ENCODE assay signal across 10 cellular contexts in the genomic region with DNA sequence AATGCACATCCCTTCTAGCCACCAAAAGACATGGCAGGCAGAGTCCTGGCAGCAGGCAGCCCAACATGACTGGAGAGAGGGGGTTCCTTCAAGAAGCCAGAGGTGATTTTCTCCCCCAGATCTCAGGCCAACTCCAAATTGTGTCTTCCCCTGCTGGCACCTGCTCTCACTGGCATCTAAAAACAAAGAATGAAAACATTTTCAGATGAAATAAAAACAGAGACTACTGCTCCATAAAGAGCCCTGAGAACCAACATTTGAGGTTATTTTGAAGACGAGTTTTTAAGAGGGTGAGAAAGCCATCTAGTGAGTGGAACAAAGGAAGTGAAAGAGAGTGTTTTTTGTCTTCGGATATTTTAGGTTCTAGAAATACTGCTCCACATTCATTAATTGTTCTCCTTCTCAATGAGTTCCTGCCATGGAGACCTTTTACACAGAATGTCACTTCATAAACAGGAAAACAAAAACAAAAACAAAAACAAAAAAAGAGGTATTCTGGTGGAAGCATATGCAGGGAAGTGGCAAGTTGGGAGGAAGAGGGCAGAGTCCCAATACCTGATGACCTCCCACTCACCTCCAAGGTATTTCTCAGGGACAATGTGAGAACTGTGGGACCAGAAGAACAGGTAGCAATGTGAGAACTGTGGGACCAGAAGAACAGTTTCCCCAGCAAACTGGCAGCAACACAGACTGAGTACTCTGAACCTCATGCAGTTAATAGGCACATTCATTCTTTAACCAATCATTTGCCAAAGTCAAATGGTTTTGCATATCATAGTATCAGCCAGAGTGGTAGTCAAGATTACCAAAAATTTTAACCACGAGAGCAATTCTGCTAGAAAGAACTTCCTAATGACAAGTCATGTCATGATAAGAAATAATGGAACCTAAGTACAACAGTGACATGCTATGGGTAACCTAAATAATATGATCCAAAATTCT. TPM values are rescaled to one million over a fixed set of nuclear protein-coding genes. Genes with fewer than 3 reads are reported as not detected.
DNase-seq lines count a peak whose midpoint lies in the region; ATAC-seq and TF ChIP-seq lines count a peak whose summit lies in the region.
"Had no signal": no experiment of that assay in that cellular context is flagged by ENCODE, and none has a peak within 500 bp of the region (broad histone marks: within the 10 kb centered on the region; RNA-seq: fewer than 3 reads in every experiment).

No MANE protein-coding gene starts in this region.

- peak overlapping the region in 9 of 11 experiments; percentile 40 to 88 (median 66); a peak in 19 of 22 replicates for H3K27ac ChIP-seq in BLaER1 treated with 17β-estradiol and CSF1 and Interleukin-3, amounts not matched to agents 10 nM and 100 nM
- H3K27ac ChIP-seq in PC-3 (ENCODE audit: low read length) (peak overlapping the region; percentile 90), A673 (ENCODE audit: low read depth, low read length, poor library complexity, severe bottlenecking) (no peak overlapping the region)
- peak overlapping the region; percentile 68 for H3K27ac ChIP-seq in effector memory CD4-positive, alpha-beta T cell (ENCODE audit: insufficient read depth, low read length, poor library complexity, severe bottlenecking)

- no peaks in the 10 kb centered on the region for H3K27me3 ChIP-seq in BLaER1 treated with 17β-estradiol and CSF1 and Interleukin-3, amounts not matched to agents 10 nM and 100 nM
- H3K27me3 ChIP-seq in PC-3 (ENCODE audit: low read length), result no peaks in the 10 kb centered on the region
- H3K27me3 ChIP-seq in effector memory CD4-positive, alpha-beta T cell (replicated peaks; ENCODE audit: control insufficient read depth, insufficient read depth, low read length, poor library complexity, severe bottlenecking), result no peaks in the 10 kb centered on the region
- no peaks in the 10 kb centered on the region for H3K27me3 ChIP-seq in A673 (replicated peaks; ENCODE audit: insufficient read depth, low read depth, low read length, poor library complexity)
- H3K27me3 ChIP-seq: tibial nerve had no signal

- peak overlapping the region; percentile 31 to 93 (median 81) for H3K4me2 ChIP-seq in BLaER1 treated with 17β-estradiol and CSF1 and Interleukin-3, amounts not matched to agents 10 nM and 100 nM
- H3K4me2 ChIP-seq in PC-3 (ENCODE audit: low read length), result peak overlapping the region; percentile 38

- H4K20me1 ChIP-seq in BLaER1 treated with 17β-estradiol and CSF1 and Interleukin-3, amounts not matched to agents 10 nM and 100 nM, result peaks cover 0 to 51% (median 9%) of the 10 kb centered on the region in 11 experiments; a peak in 13 of 22 replicates
- peaks cover 15% of the 10 kb centered on the region; the same call in 1 of the 2 replicates for H4K20me1 ChIP-seq in PC-3 (ENCODE audit: low read length)

- POLR2A ChIA-PET in PC-3 (lab: Charles Lee; ENCODE audit: unreplicated experiment) (no interaction called here), A673 (lab: Charles Lee; ENCODE audit: low non-redundant PET) (no interaction called here)

- intact Hi-C loops in PC-3 (cut with micrococcal nuclease), result loop anchor here (1.0 to 5.0 kb wide), 4 partner anchors 36 to 55 kb away; no protein-coding TSS in a partner anchor
- intact Hi-C loops in A673 (cut with micrococcal nuclease; ENCODE audit: unreplicated experiment), result no loop called here

- H2AFZ ChIP-seq in PC-3 (ENCODE audit: low read length), result no peak overlapping the region

- 0 out of 2 replicates have a peak, but pooled peaks cover 11% of the 10 kb centered on the region for H3K79me2 ChIP-seq in PC-3 (ENCODE audit: low read length)

- TF ChIP-seq CTCF in PC-3 (conservative IDR thresholded peaks at IDR 0.05; ENCODE audit: low read depth, low read length) (no peak; the same call in 1 of the 2 replicates), A673 (conservative IDR thresholded peaks at IDR 0.05; ENCODE audit: low read depth, low read length) (no peak)

- peak; percentile 43 for ATAC-seq in GM18498 (IDR thresholded peaks at IDR 0.05; ENCODE audit: unreplicated experiment)
- ATAC-seq in PC-3, result no peak

- H3K4me3 ChIP-seq in BLaER1 treated with 17β-estradiol and CSF1 and Interleukin-3, amounts not matched to agents 10 nM and 100 nM, result peak overlapping the region in 2 of 10 experiments; percentile 4 to 20; a peak in 1 of 20 replicates
- H3K4me3 ChIP-seq in PC-3 (ENCODE audit: low read length), result no peak overlapping the region
- peak overlapping the region; percentile 15 for H3K4me3 ChIP-seq in effector memory CD4-positive, alpha-beta T cell (ENCODE audit: insufficient read depth, low read depth, low read length, poor library complexity, severe bottlenecking)
- H3K4me3 ChIP-seq in A673 (ENCODE audit: low read depth, low read length, poor library complexity, severe bottlenecking), result no peak overlapping the region
- H3K4me3 ChIP-seq: tibial nerve had no signal

- peak overlapping the region in 5 of 11 experiments; percentile 6 to 75 (median 65); a peak in 9 of 22 replicates for H3K9ac ChIP-seq in BLaER1 treated with 17β-estradiol and CSF1 and Interleukin-3, amounts not matched to agents 10 nM and 100 nM
- H3K9ac ChIP-seq in PC-3 (ENCODE audit: low read length), result peak overlapping the region; percentile 14

- peaks cover 7% of the 10 kb centered on the region for H3F3A ChIP-seq in PC-3 (ENCODE audit: low read length, unreplicated experiment)

- CTCF ChIA-PET in PC-3 (lab: Charles Lee) (no interaction called here), A673 (lab: Charles Lee) (no interaction called here)

- H3K36me3 ChIP-seq in BLaER1 treated with 17β-estradiol and CSF1 and Interleukin-3, amounts not matched to agents 10 nM and 100 nM, result peaks cover 0 to 43% (median 5%) of the 10 kb centered on the region in 11 experiments; a peak in 10 of 22 replicates
- H3K36me3 ChIP-seq in PC-3 (ENCODE audit: low read depth, low read length), result no peaks in the 10 kb centered on the region
- no peaks in the 10 kb centered on the region for H3K36me3 ChIP-seq in effector memory CD4-positive, alpha-beta T cell (ENCODE audit: control insufficient read depth, insufficient read depth, low read length)
- H3K36me3 ChIP-seq in A673 (ENCODE audit: insufficient read depth, low read length, poor library complexity, severe bottlenecking), result no peaks in the 10 kb centered on the region

- H3K9me2 ChIP-seq in PC-3 (replicated peaks; ENCODE audit: low read length), result no peaks in the 10 kb centered on the region

- H3K9me3 ChIP-seq in BLaER1 treated with 17β-estradiol and CSF1 and Interleukin-3, amounts not matched to agents 10 nM and 100 nM (replicated peaks in 1 of 11), result peaks cover 0 to 8% (median 0%) of the 10 kb centered on the region in 11 experiments; a peak in 3 of 22 replicates
- H3K9me3 ChIP-seq in PC-3 (ENCODE audit: low read length) (no peaks in the 10 kb centered on the region), A673 (ENCODE audit: low read depth, low read length, poor library complexity, severe bottlenecking) (no peaks in the 10 kb centered on the region)
- no peaks in the 10 kb centered on the region for H3K9me3 ChIP-seq in effector memory CD4-positive, alpha-beta T cell (ENCODE audit: control insufficient read depth, low read length)
- H3K9me3 ChIP-seq: tibial nerve had no signal

- BruUV-seq in PC-3 (replicated peaks; lab: Mats Ljungman, UMichigan) (no TSS peak), A673 (replicated peaks; lab: Mats Ljungman, UMichigan) (no TSS peak)

- DNase-seq in PC-3 (peak; percentile 12), NCI-H748 (lab: John Stamatoyannopoulos, UW; ENCODE audit: unreplicated experiment) (no peak), AG08395 (ENCODE audit: low spot score) (no peak), A673 (ENCODE audit: low spot score) (no peak), anterior cingulate cortex (lab: John Stamatoyannopoulos, UW) (no peak)
- no peak for DNase-seq in effector memory CD4-positive, alpha-beta T cell
- DNase-seq: effector CD8-positive, alpha-beta T cell had no signal

- peaks cover 31 to 41% (median 35%) of the 10 kb centered on the region in 10 experiments for H3K4me1 ChIP-seq in BLaER1 treated with 17β-estradiol and CSF1 and Interleukin-3, amounts not matched to agents 10 nM and 100 nM
- H3K4me1 ChIP-seq in PC-3 (ENCODE audit: insufficient read depth, low read length), result peaks cover 32% of the 10 kb centered on the region
- peaks cover 35% of the 10 kb centered on the region for H3K4me1 ChIP-seq in effector memory CD4-positive, alpha-beta T cell (ENCODE audit: control insufficient read depth, insufficient read depth, low read length, poor library complexity, severe bottlenecking)
- H3K4me1 ChIP-seq in A673 (ENCODE audit: insufficient read depth, low read length, poor library complexity, severe bottlenecking), result peaks cover 21% of the 10 kb centered on the region

RNA-seq across cellular contexts. Expression of gene KIAA0319L, which starts 50.0 kb away (rescaled TPM):
- total RNA-seq in PC-3 (2014; rRNA removed) (20.9 and 26.7 TPM in 2 replicates), A673 (2021) (33.7 and 38.5 TPM in 2 replicates)

RNA-seq across cellular contexts. Expression of gene NCDN, which starts 50.4 kb away (rescaled TPM):
- total RNA-seq in PC-3 (2014; rRNA removed), result 25.2 and 30.2 TPM in 2 replicates
- 25.2 and 26.9 TPM in 2 replicates for total RNA-seq in A673 (2021)
